8 cellular contexts compared by ENCODE assay signal in genomic region chr2:59301466-59302402, GRCh38.
DNase-seq lines count a peak whose midpoint lies in the region; ATAC-seq, FAIRE-seq and TF ChIP-seq lines count a peak whose summit lies in the region.

No MANE protein-coding gene starts in this region.

- ATAC-seq in HG02973 (IDR thresholded peaks at IDR 0.05; ENCODE audit: unreplicated experiment): peak; percentile 63

- H3K4me1 ChIP-seq in right atrium auricular region: no peaks in the 10 kb centered on the region

- H3K36me3 ChIP-seq in right atrium auricular region: no peaks in the 10 kb centered on the region

- H3K4me3 ChIP-seq in right atrium auricular region: no peak overlapping the region

- no peaks in the 10 kb centered on the region for H3K27me3 ChIP-seq in right atrium auricular region

- no peak overlapping the region for H3K27ac ChIP-seq in right atrium auricular region

- FAIRE-seq in GM12892 (lab: Jason Lieb, UNC): peak; percentile 46

- no peaks in the 10 kb centered on the region for H3K9me3 ChIP-seq in right atrium auricular region

- TF ChIP-seq POLR2A in GM12892 (IDR thresholded peaks at IDR 0.05; ENCODE audit: low read depth, low read length): no peak

- TF ChIP-seq CTCF in AG09319 (IDR thresholded peaks at IDR 0.05; ENCODE audit: low read depth, low read length): peak; percentile 46
- peak; percentile 30 to 73 for TF ChIP-seq CTCF in right atrium auricular region (IDR thresholded peaks at IDR 0.05)

- peak; percentile 32 for DNase-seq in AG09319 (ENCODE audit: extremely low read depth, low read depth)
- no peak for DNase-seq in GM12892 (ENCODE audit: insufficient read length)
- peak; percentile 89 for DNase-seq in NCI-H2171 treated with DMSO at 0.1 percent for 48 hours (lab: John Stamatoyannopoulos, UW)
- peak; percentile 71 for DNase-seq in amniotic epithelial cell (ENCODE audit: low read depth)
- peak; percentile 60 for DNase-seq in right atrium auricular region (ENCODE audit: low spot score)
- DNase-seq in retina: peak; percentile 68
- no peak for DNase-seq in NCI-H774 (lab: John Stamatoyannopoulos, UW)

Comparison
In these comparisons a context has a peak if more than half of its experiments do, and no peak if none do; other contexts are left out.
1. DNase-seq: peak in AG09319 (single experiment), NCI-H2171 treated with DMSO at 0.1 percent for 48 hours (single experiment), amniotic epithelial cell (single experiment), right atrium auricular region (single experiment) and retina (single experiment); none in GM12892 (single experiment) and NCI-H774 (single experiment).